In genomic region chr19:15418112-15418587, GRCh38 we compare ENCODE assay signal across 8 cellular contexts. TPM values are rescaled to one million over a fixed set of nuclear protein-coding genes. Genes with fewer than 3 reads are reported as not detected.
DNase-seq lines count a peak whose midpoint lies in the region; ATAC-seq and TF ChIP-seq lines count a peak whose summit lies in the region.

No MANE protein-coding gene starts in this region.

- peaks cover 8% of the 10 kb centered on the region for H3K79me1 ChIP-seq in mesenchymal stem cell (replicated peaks; ENCODE audit: low read length, poor library complexity, severe bottlenecking)

- peak overlapping the region; percentile 95 to 98 for H3K4ac ChIP-seq in mesenchymal stem cell (ENCODE audit: low read depth in 1 of 2, low read length in 2 of 2)

- peak overlapping the region; percentile 74 for H2BK15ac ChIP-seq in mesenchymal stem cell (ENCODE audit: low read depth, poor library complexity, severe bottlenecking)

- H3K4me2 ChIP-seq in mesenchymal stem cell (ENCODE audit: low read length, poor library complexity, severe bottlenecking) = peak overlapping the region; percentile 69

- H2BK5ac ChIP-seq in mesenchymal stem cell (ENCODE audit: low read depth, low read length, poor library complexity, severe bottlenecking) = peak overlapping the region; percentile 68

- H3K27me3 ChIP-seq in mesenchymal stem cell (ENCODE audit: control insufficient read depth in 1 of 2, insufficient read depth in 1 of 2, low read length in 2 of 2) (no peaks in the 10 kb centered on the region), aorta (ENCODE audit: control insufficient read depth in 1 of 2, insufficient read depth in 2 of 2, low read length in 1 of 2) (no peaks in the 10 kb centered on the region)

- H3K9ac ChIP-seq in mesenchymal stem cell (ENCODE audit: low read length) = peak overlapping the region; percentile 96

- H3K14ac ChIP-seq in mesenchymal stem cell (ENCODE audit: low read length in 2 of 2) = peak overlapping the region in 1 of 2 experiments; percentile 37

- intact Hi-C loops in aorta (cut with DNase I) = loop anchor here (2.0 to 5.0 kb wide), 2 partner anchors 35 to 139 kb away; no protein-coding TSS in a partner anchor

- peak overlapping the region; percentile 88 for H2AK5ac ChIP-seq in mesenchymal stem cell (ENCODE audit: low read length, severe bottlenecking)

- H3K4me3 ChIP-seq in GM12864 (ENCODE audit: low read depth, low read length) (peak overlapping the region; percentile 93), coronary artery (peak overlapping the region; percentile 100), mesenchymal stem cell (ENCODE audit: insufficient read depth in 1 of 2, low read depth in 1 of 2, low read length in 2 of 2) (peak overlapping the region; percentile 78 to 91), aorta (ENCODE audit: low read length in 2 of 2) (peak overlapping the region; percentile 77 to 86)

- peak overlapping the region; percentile 89 to 97 for H3K18ac ChIP-seq in mesenchymal stem cell (ENCODE audit: low read depth in 1 of 2, low read length in 2 of 2)

- H3K36me3 ChIP-seq in mesenchymal stem cell (ENCODE audit: control insufficient read depth in 1 of 2, insufficient read depth in 2 of 2, low read depth in 1 of 2, low read length in 2 of 2) (peaks cover 36 to 39% of the 10 kb centered on the region in 2 experiments), aorta (ENCODE audit: control insufficient read depth in 1 of 2, insufficient read depth in 2 of 2, low read length in 1 of 2) (no peaks in the 10 kb centered on the region)

- H3K4me1 ChIP-seq in mesenchymal stem cell (ENCODE audit: control insufficient read depth, insufficient read depth, low read depth, low read length) (peaks cover 10% of the 10 kb centered on the region), aorta (ENCODE audit: control insufficient read depth in 1 of 2, insufficient read depth in 2 of 2, low read length in 2 of 2) (peaks cover 0 to 3% of the 10 kb centered on the region in 2 donors)

- no peak for ATAC-seq in aorta (ENCODE audit: low FRiP score)
- no peak for ATAC-seq in HG03045 (IDR thresholded peaks at IDR 0.05; ENCODE audit: unreplicated experiment)

- peak overlapping the region in 1 of 2 experiments; percentile 3 for H2BK12ac ChIP-seq in mesenchymal stem cell (ENCODE audit: low read length in 2 of 2)

- peak overlapping the region; percentile 7 for H2AFZ ChIP-seq in mesenchymal stem cell (ENCODE audit: low read depth, low read length)

- H3K9me3 ChIP-seq in mesenchymal stem cell (ENCODE audit: control insufficient read depth, low read length) = peaks cover 4% of the 10 kb centered on the region
- H3K9me3 ChIP-seq in aorta (ENCODE audit: control insufficient read depth, low read length) = no peaks in the 10 kb centered on the region

- TF ChIP-seq CTCF in GM12864 (IDR thresholded peaks at IDR 0.05; ENCODE audit: low read depth, low read length, missing control alignments) (no peak), coronary artery (IDR thresholded peaks at IDR 0.05) (no peak)

- peak overlapping the region; percentile 86 to 100 for H3K23ac ChIP-seq in mesenchymal stem cell (ENCODE audit: low read length in 2 of 2)

- DNase-seq in GM12864 (ENCODE audit: low read depth) = no peak
- DNase-seq in NCI-H69 (lab: John Stamatoyannopoulos, UW) = peak; percentile 95
- DNase-seq in coronary artery (ENCODE audit: low spot score) = no peak
- no peak for DNase-seq in mesenchymal stem cell
- DNase-seq in aorta = no peak
- no peak for DNase-seq in SHP77 treated with DMSO at 0.1 percent for 48 hours (lab: John Stamatoyannopoulos, UW)
- no peak for DNase-seq in SKM-1 (lab: John Stamatoyannopoulos, UW; ENCODE audit: unreplicated experiment)

- under 1% methylated on average over 21 of the region's 22 CpGs for WGBS in mesenchymal stem cell
- WGBS in aorta, 2 donors = 0% methylated on average over 22 of the region's 22 CpGs

- peak overlapping the region; percentile 95 for H4K91ac ChIP-seq in mesenchymal stem cell (ENCODE audit: low read length)

- H3K27ac ChIP-seq in coronary artery (peak overlapping the region; percentile 83 to 99), mesenchymal stem cell (ENCODE audit: low read length, poor library complexity, severe bottlenecking) (peak overlapping the region; percentile 87), aorta (ENCODE audit: low read depth in 1 of 2, low read length in 2 of 2) (peak overlapping the region; percentile 62 to 93)

- peak overlapping the region; percentile 98 for H4K8ac ChIP-seq in mesenchymal stem cell (ENCODE audit: low read length)

- peak overlapping the region; percentile 68 for H2BK120ac ChIP-seq in mesenchymal stem cell (ENCODE audit: low read depth, low read length)

RNA-seq across cellular contexts. Expression of gene AKAP8L, which starts 0.6 kb away (rescaled TPM):
- polyA plus RNA-seq in mesenchymal stem cell (2013, experiment 1 of 2) = 54.6 TPM
- polyA plus RNA-seq in mesenchymal stem cell (2013, experiment 2 of 2) = 48.4 TPM
- total RNA-seq in aorta = 100 to 1,000 TPM in 1 of 2 donors, 10 to 100 TPM in 1; 70.8 to 106 TPM
- 100 to 1,000 TPM in 1 of 2 donors, 10 to 100 TPM in 1; 34.7 to 243 TPM for polyA plus RNA-seq in aorta

RNA-seq across cellular contexts. Expression of gene WIZ, which starts 31.6 kb away (rescaled TPM):
- polyA plus RNA-seq in mesenchymal stem cell (2013, experiment 1 of 2) = 35.6 TPM
- 34.6 TPM for polyA plus RNA-seq in mesenchymal stem cell (2013, experiment 2 of 2)
- 10 to 100 TPM; 38.0 to 41.4 TPM for total RNA-seq in aorta
- polyA plus RNA-seq in aorta = 10 to 100 TPM in 1 of 2 donors, 1 to 10 TPM in 1; 8.0 to 23.3 TPM

RNA-seq across cellular contexts. Expression of gene AKAP8, which starts 38.6 kb away (rescaled TPM):
- polyA plus RNA-seq in mesenchymal stem cell (2013, experiment 1 of 2) = 15.4 TPM
- polyA plus RNA-seq in mesenchymal stem cell (2013, experiment 2 of 2) = 14.1 TPM
- 10 to 100 TPM; 35.3 to 48.1 TPM for total RNA-seq in aorta
- 10 to 100 TPM in 1 of 2 donors, 1 to 10 TPM in 1; 7.5 to 22.2 TPM for polyA plus RNA-seq in aorta

RNA-seq across cellular contexts. Expression of gene RASAL3, which starts 46.2 kb away (rescaled TPM):
- 0.12 TPM for polyA plus RNA-seq in mesenchymal stem cell (2013, experiment 1 of 2)
- 0.18 TPM for polyA plus RNA-seq in mesenchymal stem cell (2013, experiment 2 of 2)
- 10 to 100 TPM in 1 of 2 donors, 1 to 10 TPM in 1; 6.3 to 10.9 TPM for total RNA-seq in aorta
- polyA plus RNA-seq in aorta = 1 to 10 TPM in 1 of 2 donors, under 1 TPM in 1; 0.90 to 3.3 TPM
